19 cellular contexts compared by ENCODE assay signal in genomic region chr6:54050750-54051149, GRCh38.
A peak's percentile ranks its signal among the peaks of the same experiment; 100 is the strongest.
DNase-seq lines count a peak whose midpoint lies in the region; ATAC-seq and TF ChIP-seq lines count a peak whose summit lies in the region.
"Had no signal": no experiment of that assay in that cellular context is flagged by ENCODE, and none has a peak within 500 bp of the region (broad histone marks: within the 10 kb centered on the region; RNA-seq: fewer than 3 reads in every experiment).

No MANE protein-coding gene starts in this region.

- intact Hi-C loops in Right ventricle myocardium superior (cut with DNase I) = no loop called here
- intact Hi-C loops in left cardiac atrium (cut with DNase I) = no loop called here
- intact Hi-C loops in spleen (cut with DNase I; ENCODE audit: low total_unique reads) = no loop called here

- no peak overlapping the region for H3K23ac ChIP-seq in neuronal stem cell (ENCODE audit: low read depth, low read length, poor library complexity)

- no peak overlapping the region for H2BK12ac ChIP-seq in neuronal stem cell (ENCODE audit: low read length)

- no peak for TF ChIP-seq POLR2A in spleen (IDR thresholded peaks at IDR 0.05)

- no peak overlapping the region for H3K18ac ChIP-seq in neuronal stem cell (ENCODE audit: low read length)

- no peaks in the 10 kb centered on the region for H3K27me3 ChIP-seq in right atrium auricular region
- no peaks in the 10 kb centered on the region for H3K27me3 ChIP-seq in neuronal stem cell (ENCODE audit: control insufficient read depth in 3 of 3, insufficient read depth in 3 of 3, low read depth in 1 of 3, low read length in 3 of 3)
- H3K27me3 ChIP-seq in spleen (replicated peaks in 1 of 7) = no peaks in the 10 kb centered on the region
- H3K27me3 ChIP-seq: MG63 had no signal

- H4K8ac ChIP-seq in neuronal stem cell (ENCODE audit: low read depth, low read length) = no peak overlapping the region

- H3K4ac ChIP-seq in neuronal stem cell (ENCODE audit: low read length) = no peak overlapping the region

- ATAC-seq in Right ventricle myocardium superior (ENCODE audit: poor library complexity) (peak; percentile 21), left cardiac atrium (no peak), GM19324 (IDR thresholded peaks at IDR 0.05; ENCODE audit: low FRiP score, unreplicated experiment) (no peak)

- peak overlapping the region; percentile 55 for H2AFZ ChIP-seq in neuronal stem cell (ENCODE audit: low read length)

- no peak overlapping the region for H3K4me2 ChIP-seq in neuronal stem cell (ENCODE audit: insufficient read depth, low read length, poor library complexity, severe bottlenecking)

- no peak overlapping the region for H3K9ac ChIP-seq in neuronal stem cell (ENCODE audit: low read depth, low read length, poor library complexity)

- no peak overlapping the region for H3K14ac ChIP-seq in neuronal stem cell (ENCODE audit: low read length)

- no peaks in the 10 kb centered on the region for H3K36me3 ChIP-seq in right atrium auricular region
- no peaks in the 10 kb centered on the region for H3K36me3 ChIP-seq in neuronal stem cell (replicated peaks in 1 of 2; ENCODE audit: control insufficient read depth in 2 of 2, insufficient read depth in 2 of 2, low read length in 2 of 2)
- no peaks in the 10 kb centered on the region for H3K36me3 ChIP-seq in spleen
- H3K36me3 ChIP-seq: MG63 had no signal

- H2BK5ac ChIP-seq in neuronal stem cell (ENCODE audit: low read length) = no peak overlapping the region

- no peaks in the 10 kb centered on the region for H3K79me1 ChIP-seq in neuronal stem cell (ENCODE audit: low read depth, low read length)

- TF ChIP-seq CTCF in right atrium auricular region (IDR thresholded peaks at IDR 0.05) = no peak
- no peak for TF ChIP-seq CTCF in spleen (IDR thresholded peaks at IDR 0.05 in 8 of 11, conservative IDR thresholded peaks at IDR 0.05 in 3 of 11)

- H2BK120ac ChIP-seq in neuronal stem cell (ENCODE audit: low read depth, low read length) = no peak overlapping the region

- H3K4me1 ChIP-seq in right atrium auricular region (peaks cover 0 to 20% of the 10 kb centered on the region in 2 donors), neuronal stem cell (ENCODE audit: control insufficient read depth in 2 of 2, insufficient read depth in 1 of 2, low read depth in 1 of 2, low read length in 2 of 2) (peaks cover 1 to 2% of the 10 kb centered on the region in 2 donors), spleen (no peaks in the 10 kb centered on the region)

- H2AK5ac ChIP-seq in neuronal stem cell (ENCODE audit: low read depth, low read length) = no peak overlapping the region

- no peak overlapping the region for H2BK15ac ChIP-seq in neuronal stem cell (ENCODE audit: low read length)

- H3K4me3 ChIP-seq in right atrium auricular region = no peak overlapping the region
- no peak overlapping the region for H3K4me3 ChIP-seq in neuronal stem cell (ENCODE audit: low read length in 2 of 2)
- H3K4me3 ChIP-seq in spleen = no peak overlapping the region
- H3K4me3 ChIP-seq: MG63 had no signal

- H3K27ac ChIP-seq in right atrium auricular region = peak overlapping the region; percentile 9 to 74
- H3K27ac ChIP-seq in neuronal stem cell (replicated peaks; ENCODE audit: low read length) = no peak overlapping the region
- H3K27ac ChIP-seq in spleen = no peak overlapping the region
- H3K27ac ChIP-seq: C4-2B, RWPE1 had no signal

- no peak overlapping the region for H4K91ac ChIP-seq in neuronal stem cell (ENCODE audit: low read depth, low read length, poor library complexity)

- WGBS in neuronal stem cell (ENCODE audit: extremely low coverage in 2 of 2, insufficient read length in 2 of 2, insufficient replicate concordance in 1 of 2), 2 donors = no CpG with 5 or more reads among the region's 2 CpGs
- WGBS in spleen, 5 donors = 59 to 64% (median 61%) methylated on average over 2 of the region's 2 CpGs

- no peaks in the 10 kb centered on the region for H3K9me3 ChIP-seq in right atrium auricular region
- no peaks in the 10 kb centered on the region for H3K9me3 ChIP-seq in neuronal stem cell (replicated peaks in 1 of 2; ENCODE audit: control insufficient read depth in 2 of 2, insufficient read depth in 1 of 2, low read depth in 1 of 2, low read length in 2 of 2)
- H3K9me3 ChIP-seq in spleen = no peaks in the 10 kb centered on the region
- H3K9me3 ChIP-seq: MG63 had no signal

- DNase-seq in Right ventricle myocardium superior = no peak
- no peak for DNase-seq in left cardiac atrium
- DNase-seq in right atrium auricular region (ENCODE audit: low spot score) = no peak
- peak; percentile 5 for DNase-seq in neuronal stem cell (ENCODE audit: low spot score)
- no peak for DNase-seq in spleen
- no peak for DNase-seq in NCI-H446 treated with DMSO at 0.1 percent for 48 hours (lab: John Stamatoyannopoulos, UW)
- DNase-seq: CD8-positive, alpha-beta memory T cell; GF-D8; MG63; NCI-H1417; NCI-H1694 treated with DMSO at 0.1 percent for 48 hours; NCI-H2081 treated with DMSO at 0.1 percent for 48 hours; NCI-H2227 treated with DMSO at 0.1 percent for 48 hours; NCI-H510A treated with DMSO at 0.1 percent for 48 hours; NCI-H774; NK-92 treated with Interleukin-12 subunit alpha and Interleukin-12 subunit beta, amount 100 ng/mL, for 24 hours had no signal

Comparison
In these comparisons a context has a peak if more than half of its experiments do, and no peak if none do; other contexts are left out.
1. H3K27ac ChIP-seq: peak in right atrium auricular region (2 of 2); none in neuronal stem cell (single experiment) and spleen (0 of 8).